ENCODE assay signal across 31 cellular contexts in the genomic region with DNA sequence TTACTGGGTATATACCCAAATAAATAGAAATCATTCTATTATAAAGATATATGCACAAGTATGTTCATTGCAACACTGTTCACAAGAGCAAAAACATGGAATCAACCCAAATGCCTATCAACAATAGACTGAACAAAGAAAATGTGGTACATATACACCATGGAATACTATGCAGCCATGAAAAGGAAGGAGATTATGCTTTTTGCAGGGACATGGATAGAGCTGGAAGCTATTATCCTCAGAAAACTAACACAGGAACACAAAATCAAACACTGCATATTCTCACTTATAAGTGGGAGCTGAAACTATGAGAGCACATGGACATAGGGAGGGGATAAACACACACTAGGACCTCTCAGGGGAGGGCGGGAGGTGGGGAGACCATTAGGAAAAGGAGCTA.
"Had no signal": no experiment of that assay in that cellular context is flagged by ENCODE, and none has a peak within 500 bp of the region (broad histone marks: within the 10 kb centered on the region; RNA-seq: fewer than 3 reads in every experiment).

No MANE protein-coding gene starts in this region.

- H3K36me3 ChIP-seq: ascending aorta, cardiac muscle cell had no signal

- H3K9me3 ChIP-seq: ascending aorta had no signal

- FAIRE-seq: bronchial epithelial cell, colon, TTC549 had no signal

- H3K4me1 ChIP-seq: ascending aorta had no signal

- H3K27ac ChIP-seq: ascending aorta, cardiac muscle cell, VCaP had no signal

- ATAC-seq: activated CD8-positive, alpha-beta T cell treated with anti-CD3 and anti-CD28 coated beads for 36 hours; activated naive CD8-positive, alpha-beta T cell treated with anti-CD3 and anti-CD28 coated beads, Interleukin-2, amount 50 U/mL, for 24 hours; activated T-cell treated with anti-CD3 and anti-CD28 coated beads, Interleukin-2, amount 50 U/mL, for 4 hours; activated T-cell treated with anti-CD3 and anti-CD28 coated beads, Interleukin-2, amount 50 U/mL, for 72 hours; activated T-helper 17 cell treated with anti-CD3 and anti-CD28 coated beads, Interleukin-2, amount 50 U/mL, for 72 hours had no signal

- H3K27me3 ChIP-seq: ascending aorta, cardiac muscle cell had no signal

- H3K4me3 ChIP-seq: ascending aorta, cardiac muscle cell had no signal

- DNase-seq: activated B cell treated with CpG ODN at 0.5 μM for 24 hours; activated CD4-positive, alpha-beta memory T cell treated with anti-CD3 and anti-CD28 coated beads for 36 hours; activated CD4-positive, alpha-beta T cell treated with anti-CD3 and anti-CD28 coated beads for 4 hours; activated CD4-positive, alpha-beta T cell treated with anti-CD3 and anti-CD28 coated beads, Interleukin-2, amount 10 ng/mL, durations not matched to agents 24 days and 14 days; activated CD4-positive, alpha-beta T cell treated with anti-CD3 and anti-CD28 coated beads, Interleukin-2, amount 50 U/mL, for 1 hour; activated CD4-positive, alpha-beta T cell treated with anti-CD3 and anti-CD28 coated beads, Interleukin-2, amount 50 U/mL, for 4 hours; activated CD4-positive, CD25-positive, alpha-beta regulatory T cell treated with anti-CD3 and anti-CD28 coated beads, Interleukin-2, amount 50 U/mL, for 72 hours; activated CD8-positive, alpha-beta memory T cell treated with anti-CD3 and anti-CD28 coated beads, Interleukin-2, amount 50 U/mL, for 4 hours; activated CD8-positive, alpha-beta T cell treated with anti-CD3 and anti-CD28 coated beads for 36 hours; activated effector memory CD4-positive, alpha-beta T cell treated with anti-CD3 and anti-CD28 coated beads, Interleukin-2, amount 50 U/mL, for 16 hours; activated gamma-delta T cell treated with Interleukin-2 at 50 U/mL for 16 hours; activated naive CD4-positive, alpha-beta T cell; activated naive CD4-positive, alpha-beta T cell treated with anti-CD3 and anti-CD28 coated beads, Interleukin-2, amount 10 ng/mL, durations not matched to agents 7 days and 5 days; activated naive CD8-positive, alpha-beta T cell treated with anti-CD3 and anti-CD28 coated beads, Interleukin-2, amount 10 ng/mL, durations not matched to agents 7 days and 5 days; activated naive CD8-positive, alpha-beta T cell treated with anti-CD3 and anti-CD28 coated beads, Interleukin-2, amount 50 U/mL, for 24 hours; activated T-cell treated with anti-CD3 and anti-CD28 coated beads for 4 hours; activated T-cell treated with anti-CD3 and anti-CD28 coated beads, Interleukin-2, amount 50 U/mL, for 1 hour; activated T-cell treated with anti-CD3 and anti-CD28 coated beads, Interleukin-2, amount 50 U/mL, for 4 hours; activated T-cell treated with anti-CD3 and anti-CD28 coated beads, Interleukin-2, amount 50 U/mL, for 72 hours; amygdala; anterior cingulate cortex; central memory CD4-positive, alpha-beta T cell; T-helper 2 cell; T-helper 9 cell had no signal
